ENCODE assay signal across 26 cellular contexts in genomic region chr12:40499856-40500255, GRCh38.
"Had no signal": no experiment of that assay in that cellular context is flagged by ENCODE, and none has a peak within 500 bp of the region (broad histone marks: within the 10 kb centered on the region; RNA-seq: fewer than 3 reads in every experiment).

No MANE protein-coding gene starts in this region.

- H3K27ac ChIP-seq: heart right ventricle, hepatocyte, left lung, lower lobe of right lung, ovary, right atrium auricular region, right lobe of liver, stomach, suprapubic skin, thoracic aorta, tibial artery, upper lobe of right lung had no signal

- H3K27me3 ChIP-seq: heart right ventricle, hepatocyte, left lung, ovary, right atrium auricular region, right lobe of liver, stomach, suprapubic skin, tibial artery, upper lobe of right lung had no signal

- H3K4me3 ChIP-seq: heart right ventricle, hepatocyte, left lung, lower lobe of right lung, ovary, right atrium auricular region, right lobe of liver, smooth muscle cell, stomach, suprapubic skin, thoracic aorta, tibial artery, upper lobe of right lung had no signal

- DNase-seq: heart right ventricle; kidney glomerular epithelial cell; left cardiac atrium; left lung; lower lobe of right lung; mammary epithelial cell; mesenchymal stem cell; naive thymus-derived CD4-positive, alpha-beta T cell; ovary; right lobe of liver; stimulated activated CD4-positive, alpha-beta T cell treated with anti-CD3 and anti-CD28 coated beads, Interleukin-1b, Interleukin-23, amount 100 ng/mL, for 48 hours; stimulated activated CD4-positive, alpha-beta T cell treated with anti-CD3 and anti-CD28 coated beads, Interleukin-2, amount 100 ng/mL, for 48 hours; stimulated activated CD4-positive, alpha-beta T cell treated with anti-CD3 and anti-CD28 coated beads, Interleukin-4, amount 100 ng/mL, for 4 hours; stimulated activated CD8-positive, alpha-beta memory T cell treated with anti-CD3 and anti-CD28 coated beads, Interleukin-4, amount 100 ng/mL, for 48 hours; stimulated activated naive CD8-positive, alpha-beta T cell treated with anti-CD3 and anti-CD28 coated beads, Interleukin-15, Interleukin-2, amounts not matched to agents 100 U/mL and 50 U/mL, for 24 hours; stomach; tibial artery; trophoblast cell; upper lobe of right lung had no signal

- FAIRE-seq: keratinocyte, urothelium cell line had no signal

- H3K36me3 ChIP-seq: heart right ventricle, left lung, lower lobe of right lung, ovary, right atrium auricular region, right lobe of liver, stomach, suprapubic skin, thoracic aorta, tibial artery, upper lobe of right lung had no signal

- H3K4me1 ChIP-seq: heart right ventricle, left lung, lower lobe of right lung, right atrium auricular region, right lobe of liver, stomach, suprapubic skin, tibial artery, upper lobe of right lung had no signal

- H3K9me3 ChIP-seq: heart right ventricle, left lung, lower lobe of right lung, ovary, right atrium auricular region, right lobe of liver, stomach, suprapubic skin, thoracic aorta, tibial artery, upper lobe of right lung had no signal
